Comparison of ENCODE assay signal across 19 cellular contexts in genomic region chr22:35432226-35432905, GRCh38. TPM values are rescaled to one million over a fixed set of nuclear protein-coding genes. Genes with fewer than 3 reads are reported as not detected.
DNase-seq lines count a peak whose midpoint lies in the region; ATAC-seq and TF ChIP-seq lines count a peak whose summit lies in the region.
"Had no signal": no experiment of that assay in that cellular context is flagged by ENCODE, and none has a peak within 500 bp of the region (broad histone marks: within the 10 kb centered on the region; RNA-seq: fewer than 3 reads in every experiment).

No MANE protein-coding gene starts in this region.

- no peak overlapping the region for H3K4me2 ChIP-seq in GM23338
- H3K4me2 ChIP-seq: A549, PC-9 had no signal

- H3K27ac Mint-ChIP-seq in GM23338, result 0 out of 2 replicates have a peak overlapping the region, but pooled peaks have one; percentile 27
- H3K27ac Mint-ChIP-seq: CD8-positive, alpha-beta T cell had no signal

- peaks cover 21% of the 10 kb centered on the region for H4K20me1 ChIP-seq in GM23338 (replicated peaks; ENCODE audit: insufficient read depth)

- H2AFZ ChIP-seq in GM23338, result no peak overlapping the region
- H2AFZ ChIP-seq: PC-9 had no signal

- peaks cover 69% of the 10 kb centered on the region for H3K36me3 Mint-ChIP-seq in GM23338 (ENCODE audit: low read depth)

- H3K9me3 Mint-ChIP-seq in GM23338, result peaks cover 17% of the 10 kb centered on the region

- peaks cover 56% of the 10 kb centered on the region for H3F3A ChIP-seq in GM23338 (replicated peaks; ENCODE audit: low read depth)

- no peak overlapping the region for H3K27ac ChIP-seq in GM23338 (ENCODE audit: low read depth)
- no peak overlapping the region for H3K27ac ChIP-seq in WERI-Rb-1
- no peak overlapping the region for H3K27ac ChIP-seq in vagina
- H3K27ac ChIP-seq: PC-9, SJCRH30 had no signal

- no peak for TF ChIP-seq POLR2A in vagina (IDR thresholded peaks at IDR 0.05)

- H3K4me1 ChIP-seq in GM23338 (ENCODE audit: insufficient read depth) (peaks cover 6% of the 10 kb centered on the region), vagina (peaks cover 10% of the 10 kb centered on the region)
- H3K4me1 ChIP-seq: SJCRH30 had no signal

- H3K79me2 ChIP-seq in GM23338 (replicated peaks; ENCODE audit: insufficient read depth), result peaks cover 11% of the 10 kb centered on the region; the same call in 1 of the 2 replicates

- H3K4me3 ChIP-seq in GM23338, result no peak overlapping the region
- no peak overlapping the region for H3K4me3 ChIP-seq in WERI-Rb-1 (ENCODE audit: low read depth, low read length)
- H3K4me3 ChIP-seq in vagina, result no peak overlapping the region
- H3K4me3 ChIP-seq: A549, GM12878, PC-9, SJCRH30 had no signal

- no peak for TF ChIP-seq CTCF in GM23338 (conservative IDR thresholded peaks at IDR 0.05; ENCODE audit: low read depth in 2 of 2)
- TF ChIP-seq CTCF in WERI-Rb-1 (IDR thresholded peaks at IDR 0.05; ENCODE audit: low read depth, low read length), result no peak
- no peak for TF ChIP-seq CTCF in vagina (IDR thresholded peaks at IDR 0.05)

- no peak overlapping the region for H3K4me3 Mint-ChIP-seq in GM23338
- H3K4me3 Mint-ChIP-seq: CD8-positive, alpha-beta T cell had no signal

- peaks cover 24% of the 10 kb centered on the region for H3K27me3 Mint-ChIP-seq in GM23338 (ENCODE audit: insufficient read depth, low read depth, poor library complexity)

- in situ Hi-C loops in KBM-7 (cut with MboI; ENCODE audit: low pct_unique_long_range_greater_than_20kb, low sequenced_read_pairs), result no loop called here

- intact Hi-C loops in head of caudate nucleus (cut with DNase I), result no loop called here
- intact Hi-C loops in vagina (cut with DNase I), result no loop called here

- H3K27me3 ChIP-seq in GM23338 (ENCODE audit: insufficient read depth), result no peaks in the 10 kb centered on the region
- H3K27me3 ChIP-seq in WERI-Rb-1 (ENCODE audit: insufficient read depth, low read depth, severe bottlenecking), result no peaks in the 10 kb centered on the region
- no peaks in the 10 kb centered on the region for H3K27me3 ChIP-seq in vagina
- H3K27me3 ChIP-seq: SJCRH30 had no signal

- peaks cover 4% of the 10 kb centered on the region; the same call in 1 of the 2 replicates for H3K9me2 ChIP-seq in GM23338 (ENCODE audit: insufficient read depth)

- peaks cover 36% of the 10 kb centered on the region for H3K36me3 ChIP-seq in GM23338 (ENCODE audit: insufficient read depth)
- H3K36me3 ChIP-seq in WERI-Rb-1, result peaks cover 36% of the 10 kb centered on the region
- H3K36me3 ChIP-seq in vagina, result peaks cover 0 to 8% of the 10 kb centered on the region in 2 donors

- no peak for ATAC-seq in GM23338
- ATAC-seq: A549; CD8-positive, alpha-beta T cell; GM12878 had no signal

- peaks cover 4% of the 10 kb centered on the region; the same call in 2 of the 3 replicates for H3K4me1 Mint-ChIP-seq in GM23338

- peaks cover 5% of the 10 kb centered on the region for H3K9me3 ChIP-seq in WERI-Rb-1 (ENCODE audit: severe bottlenecking)
- H3K9me3 ChIP-seq in vagina, result no peaks in the 10 kb centered on the region
- H3K9me3 ChIP-seq: SJCRH30 had no signal

- DNase-seq in GM23338 (ENCODE audit: low spot score), result no peak
- DNase-seq in WERI-Rb-1, result peak; percentile 61
- DNase-seq in head of caudate nucleus, result peak; percentile 39 to 93 (median 76)
- DNase-seq in putamen (ENCODE audit: low spot score), result peak; percentile 77
- DNase-seq in vagina (ENCODE audit: extremely low spot score in 2 of 2), result no peak
- DNase-seq in HuH-7 (ENCODE audit: low spot score), result no peak
- no peak for DNase-seq in KBM-7
- DNase-seq: Calu3; CD8-positive, alpha-beta T cell; DMS53; EL; KG1; NCI-H1436; NCI-H1930; NCI-H526; PC-9; SJCRH30 had no signal

TF ChIP-seq in GM23338, 12 proteins besides CTCF, POLR2A, EP300 and RAD21 (continues in another document):
- TF ChIP-seq ZNF114 (CRISPR knock-in tag; IDR thresholded peaks at IDR 0.05), result no peak
- TF ChIP-seq ZNF331 (CRISPR knock-in tag; IDR thresholded peaks at IDR 0.05; ENCODE audit: low read depth), result no peak
- TF ChIP-seq ETS1 (IDR thresholded peaks at IDR 0.05), result no peak
- TF ChIP-seq EZH2 (IDR thresholded peaks at IDR 0.05; ENCODE audit: low read depth, unreplicated experiment), result no peak
- no peak for TF ChIP-seq POLR2AphosphoS5 (IDR thresholded peaks at IDR 0.05; ENCODE audit: low read depth)
- TF ChIP-seq EZH2phosphoT487 (IDR thresholded peaks at IDR 0.05; ENCODE audit: unreplicated experiment), result no peak
- no peak for TF ChIP-seq CREB1 (CRISPR knock-in tag; IDR thresholded peaks at IDR 0.05; ENCODE audit: low read depth)
- no peak for TF ChIP-seq ZNF462 (CRISPR knock-in tag; IDR thresholded peaks at IDR 0.05)
- no peak for TF ChIP-seq JUNB (IDR thresholded peaks at IDR 0.05; ENCODE audit: unreplicated experiment)
- TF ChIP-seq STAT1 (IDR thresholded peaks at IDR 0.05; ENCODE audit: unreplicated experiment), result no peak
- no peak for TF ChIP-seq NANOG (IDR thresholded peaks at IDR 0.05; ENCODE audit: borderline replicate concordance)

RNA-seq across cellular contexts. Expression of gene MCM5, which starts 32.4 kb away (rescaled TPM):
- total RNA-seq in GM23338 (2014; rRNA removed; shearing (Covaris generic)), result 287 and 325 TPM in 2 replicates
- polyA plus RNA-seq in GM23338 (2016; fragmentation: Nextera tagmentation; extraction: Ambion mirVana), result 282 and 288 TPM in 2 replicates
- 17.9 TPM for total RNA-seq in vagina

RNA-seq across cellular contexts. Expression of gene HMOX1, which starts 51.5 kb away (rescaled TPM):
- total RNA-seq in GM23338 (2014; rRNA removed; shearing (Covaris generic)), result 19.3 and 22.6 TPM in 2 replicates
- 10.9 and 12.1 TPM in 2 replicates for polyA plus RNA-seq in GM23338 (2016; fragmentation: Nextera tagmentation; extraction: Ambion mirVana)
- 26.8 TPM for total RNA-seq in vagina

Comparison
In these comparisons a context has a peak if more than half of its experiments do, and no peak if none do; other contexts are left out.
1. DNase-seq: peak in WERI-Rb-1 (single experiment), head of caudate nucleus (42 of 42) and putamen (single experiment); none in GM23338 (single experiment), vagina (0 of 2), HuH-7 (single experiment) and KBM-7 (single experiment).
2. RNA of gene MCM5, which starts 32.4 kb away (total RNA-seq): 287 to 325 TPM in GM23338; 17.9 TPM in vagina (single experiment); every median in the first group is over 10 times any median in the second.